ENCODE assay signal across 20 cellular contexts in genomic region chr19:5206751-5207075, GRCh38.
A peak's percentile ranks its signal among the peaks of the same experiment; 100 is the strongest.
DNase-seq lines count a peak whose midpoint lies in the region; ATAC-seq and TF ChIP-seq lines count a peak whose summit lies in the region.
"Had no signal": no experiment of that assay in that cellular context is flagged by ENCODE, and none has a peak within 500 bp of the region (broad histone marks: within the 10 kb centered on the region; RNA-seq: fewer than 3 reads in every experiment).

No MANE protein-coding gene starts in this region.

- H4K20me1 ChIP-seq in hepatocyte (ENCODE audit: insufficient read depth, poor library complexity, severe bottlenecking) (no peaks in the 10 kb centered on the region), osteoblast (ENCODE audit: insufficient read depth, low read length) (no peaks in the 10 kb centered on the region), SK-N-SH (ENCODE audit: insufficient read depth) (no peaks in the 10 kb centered on the region)

- no peak overlapping the region for H3K4me2 ChIP-seq in hepatocyte
- no peak overlapping the region for H3K4me2 ChIP-seq in osteoblast (ENCODE audit: insufficient read depth, low read length)
- H3K4me2 ChIP-seq in SK-N-SH: no peak overlapping the region

- H3K27me3 Mint-ChIP-seq in activated naive CD4-positive, alpha-beta T cell treated with anti-CD3 and anti-CD28 coated beads, Interleukin-2, amount 50 U/mL, for 24 hours: no peaks in the 10 kb centered on the region
- no peaks in the 10 kb centered on the region for H3K27me3 Mint-ChIP-seq in WTC11 (ENCODE audit: low read depth)
- H3K27me3 Mint-ChIP-seq in activated naive CD4-positive, alpha-beta T cell treated with anti-CD3 and anti-CD28 coated beads, Interleukin-2, amount 10 ng/mL, durations not matched to agents 7 days and 5 days: no peaks in the 10 kb centered on the region
- H3K27me3 Mint-ChIP-seq: CD4-positive, alpha-beta memory T cell had no signal

- POLR2A ChIA-PET in WTC11 (lab: Charles Lee): no interaction called here
- POLR2A ChIA-PET in SK-N-SH (lab: Yijun Ruan, JAX): no interaction called here

- H3K9me2 ChIP-seq in hepatocyte (replicated peaks; ENCODE audit: insufficient read depth) (no peaks in the 10 kb centered on the region), SK-N-SH (no peaks in the 10 kb centered on the region)

- TF ChIP-seq CTCF in WTC11 (IDR thresholded peaks at IDR 0.05): no peak
- TF ChIP-seq CTCF in hepatocyte (IDR thresholded peaks at IDR 0.05; ENCODE audit: poor library complexity): no peak
- no peak for TF ChIP-seq CTCF in osteoblast (IDR thresholded peaks at IDR 0.05; ENCODE audit: extremely low read depth, low read depth, low read length)
- no peak for TF ChIP-seq CTCF in SK-N-SH (IDR thresholded peaks at IDR 0.05)

- H2AFZ ChIP-seq in hepatocyte: no peak overlapping the region
- H2AFZ ChIP-seq in osteoblast (ENCODE audit: low read length): no peak overlapping the region
- no peak overlapping the region for H2AFZ ChIP-seq in SK-N-SH (ENCODE audit: low read depth)
- H2AFZ ChIP-seq: GM23248 had no signal

- no peak for TF ChIP-seq EP300 in SK-N-SH (IDR thresholded peaks at IDR 0.05; ENCODE audit: borderline replicate concordance in 1 of 2, low read depth in 1 of 2, low read length in 1 of 2)

- H3K9me3 Mint-ChIP-seq in activated naive CD4-positive, alpha-beta T cell treated with anti-CD3 and anti-CD28 coated beads, Interleukin-2, amount 50 U/mL, for 24 hours: peaks cover 3% of the 10 kb centered on the region
- peaks cover 3 to 14% of the 10 kb centered on the region in 2 donors for H3K9me3 Mint-ChIP-seq in activated naive CD4-positive, alpha-beta T cell treated with anti-CD3 and anti-CD28 coated beads, Interleukin-2, amount 50 U/mL, for 72 hours
- peaks cover 10% of the 10 kb centered on the region for H3K9me3 Mint-ChIP-seq in WTC11
- H3K9me3 Mint-ChIP-seq in activated naive CD4-positive, alpha-beta T cell treated with anti-CD3 and anti-CD28 coated beads, Interleukin-2, amount 10 ng/mL, durations not matched to agents 7 days and 5 days: peaks cover 13% of the 10 kb centered on the region

- peak overlapping the region; percentile 24 for H3K27ac Mint-ChIP-seq in activated naive CD4-positive, alpha-beta T cell treated with anti-CD3 and anti-CD28 coated beads, Interleukin-2, amount 50 U/mL, for 24 hours
- H3K27ac Mint-ChIP-seq in activated naive CD4-positive, alpha-beta T cell treated with anti-CD3 and anti-CD28 coated beads, Interleukin-2, amount 50 U/mL, for 72 hours: no peak overlapping the region
- no peak overlapping the region for H3K27ac Mint-ChIP-seq in WTC11
- H3K27ac Mint-ChIP-seq in activated naive CD4-positive, alpha-beta T cell treated with anti-CD3 and anti-CD28 coated beads, Interleukin-2, amount 10 ng/mL, durations not matched to agents 7 days and 5 days: no peak overlapping the region
- H3K27ac Mint-ChIP-seq: CD4-positive, alpha-beta memory T cell; H9; HFFc6 had no signal

- H3K27ac ChIP-seq in hepatocyte (no peak overlapping the region), osteoblast (ENCODE audit: low read depth, low read length) (no peak overlapping the region), SK-N-SH (ENCODE audit: low read depth in 2 of 2, low read length in 1 of 2) (no peak overlapping the region)
- H3K27ac ChIP-seq: GM23248 had no signal

- H3K4me3 ChIP-seq in hepatocyte (no peak overlapping the region), osteoblast (ENCODE audit: insufficient read depth, low read length) (no peak overlapping the region), SK-N-SH (ENCODE audit: low read depth in 2 of 2, low read length in 1 of 2) (no peak overlapping the region)
- H3K4me3 ChIP-seq: GM23248 had no signal

- no peaks in the 10 kb centered on the region for H3K36me3 ChIP-seq in hepatocyte (replicated peaks; ENCODE audit: insufficient read depth, low read depth)
- peaks cover 49% of the 10 kb centered on the region for H3K36me3 ChIP-seq in osteoblast (ENCODE audit: insufficient read depth, low read length)
- H3K36me3 ChIP-seq in SK-N-SH (replicated peaks in 1 of 2; ENCODE audit: control insufficient read depth in 1 of 2, insufficient read depth in 2 of 2, low read length in 1 of 2): peaks cover 31 to 36% of the 10 kb centered on the region in 2 experiments

- TF ChIP-seq RAD21 in SK-N-SH (IDR thresholded peaks at IDR 0.05; ENCODE audit: low read length): no peak

- peaks cover 4% of the 10 kb centered on the region for H3K9me3 ChIP-seq in hepatocyte (ENCODE audit: low read depth)
- H3K9me3 ChIP-seq in osteoblast (ENCODE audit: low read depth, low read length): peaks cover 8% of the 10 kb centered on the region
- no peaks in the 10 kb centered on the region for H3K9me3 ChIP-seq in SK-N-SH

- peaks cover 5% of the 10 kb centered on the region for H3K36me3 Mint-ChIP-seq in activated naive CD4-positive, alpha-beta T cell treated with anti-CD3 and anti-CD28 coated beads, Interleukin-2, amount 50 U/mL, for 24 hours
- peaks cover 0 to 10% of the 10 kb centered on the region in 2 donors for H3K36me3 Mint-ChIP-seq in activated naive CD4-positive, alpha-beta T cell treated with anti-CD3 and anti-CD28 coated beads, Interleukin-2, amount 50 U/mL, for 72 hours
- H3K36me3 Mint-ChIP-seq in WTC11: peaks cover 20% of the 10 kb centered on the region
- H3K36me3 Mint-ChIP-seq in activated naive CD4-positive, alpha-beta T cell treated with anti-CD3 and anti-CD28 coated beads, Interleukin-2, amount 10 ng/mL, durations not matched to agents 7 days and 5 days: no peaks in the 10 kb centered on the region

- H3K79me2 ChIP-seq in hepatocyte: no peaks in the 10 kb centered on the region
- H3K79me2 ChIP-seq in osteoblast (ENCODE audit: insufficient read depth, low read length): no peaks in the 10 kb centered on the region
- no peaks in the 10 kb centered on the region for H3K79me2 ChIP-seq in SK-N-SH (ENCODE audit: insufficient read depth)

- CTCF ChIA-PET in WTC11 (lab: Charles Lee): interaction anchor here (0.7 kb wide), 1 partner anchor 158 kb away, joined by 3 read pairs; no protein-coding TSS in a partner anchor
- CTCF ChIA-PET in SK-N-SH (lab: Yijun Ruan, JAX): no interaction called here
- CTCF ChIA-PET in activated naive CD4-positive, alpha-beta T cell treated with anti-CD3 and anti-CD28 coated beads, Interleukin-2, amount 10 ng/mL, durations not matched to agents 7 days and 5 days (lab: Charles Lee): no interaction called here

- H3K27me3 ChIP-seq in hepatocyte (no peaks in the 10 kb centered on the region), osteoblast (ENCODE audit: insufficient read depth, low read length) (no peaks in the 10 kb centered on the region), SK-N-SH (ENCODE audit: insufficient read depth) (no peaks in the 10 kb centered on the region)

- whole genome bisulfite sequencing in hepatocyte (ENCODE audit: low lambda C conversion rate, missing lambda C conversion rate): 96% methylated on average over 11 of the region's 11 CpGs
- 92% methylated on average over 10 of the region's 11 CpGs for WGBS in SK-N-SH (ENCODE audit: low lambda C conversion rate)

- H3F3A ChIP-seq in SK-N-SH (replicated peaks; ENCODE audit: insufficient read depth): no peaks in the 10 kb centered on the region

- ATAC-seq in activated naive CD4-positive, alpha-beta T cell treated with anti-CD3 and anti-CD28 coated beads, Interleukin-2, amount 50 U/mL, for 72 hours: no peak
- no peak for ATAC-seq in WTC11
- ATAC-seq in GM18858 (IDR thresholded peaks at IDR 0.05; ENCODE audit: unreplicated experiment): no peak
- ATAC-seq: HCT116 had no signal

- H3K4me1 Mint-ChIP-seq in activated naive CD4-positive, alpha-beta T cell treated with anti-CD3 and anti-CD28 coated beads, Interleukin-2, amount 50 U/mL, for 24 hours: peaks cover 7% of the 10 kb centered on the region
- H3K4me1 Mint-ChIP-seq in WTC11: no peaks in the 10 kb centered on the region
- H3K4me1 Mint-ChIP-seq in activated naive CD4-positive, alpha-beta T cell treated with anti-CD3 and anti-CD28 coated beads, Interleukin-2, amount 10 ng/mL, durations not matched to agents 7 days and 5 days: no peaks in the 10 kb centered on the region
- H3K4me1 Mint-ChIP-seq: H9 had no signal

- H3K4me1 ChIP-seq in hepatocyte (ENCODE audit: insufficient read depth) (no peaks in the 10 kb centered on the region), osteoblast (ENCODE audit: insufficient read depth, low read length) (no peaks in the 10 kb centered on the region), SK-N-SH (ENCODE audit: control insufficient read depth in 1 of 2, insufficient read depth in 2 of 2, low read depth in 1 of 2, low read length in 1 of 2) (no peaks in the 10 kb centered on the region)

- no peak overlapping the region for H3K4me3 Mint-ChIP-seq in activated naive CD4-positive, alpha-beta T cell treated with anti-CD3 and anti-CD28 coated beads, Interleukin-2, amount 50 U/mL, for 24 hours
- H3K4me3 Mint-ChIP-seq in WTC11: no peak overlapping the region
- no peak overlapping the region for H3K4me3 Mint-ChIP-seq in activated naive CD4-positive, alpha-beta T cell treated with anti-CD3 and anti-CD28 coated beads, Interleukin-2, amount 10 ng/mL, durations not matched to agents 7 days and 5 days
- H3K4me3 Mint-ChIP-seq: H9, HFFc6 had no signal

- no peak overlapping the region for H3K9ac ChIP-seq in SK-N-SH
- H3K9ac ChIP-seq: GM23248 had no signal

- no peak for DNase-seq in activated naive CD4-positive, alpha-beta T cell treated with anti-CD3 and anti-CD28 coated beads, Interleukin-2, amount 50 U/mL, for 72 hours (ENCODE audit: low spot score in 2 of 2)
- DNase-seq in WTC11 (ENCODE audit: low spot score) (no peak), hepatocyte (ENCODE audit: low spot score) (peak; percentile 2), osteoblast (ENCODE audit: insufficient read length, low spot score, missing footprints) (peak; percentile 84), SK-N-SH (no peak)
- no peak for DNase-seq in activated naive CD4-positive, alpha-beta T cell treated with anti-CD3 and anti-CD28 coated beads, Interleukin-2, amount 10 ng/mL, durations not matched to agents 7 days and 5 days
- DNase-seq: 8988T; C1 segment of cervical spinal cord; Calu3; CD4-positive, alpha-beta memory T cell; COR-L47; DMS53; DMS79 treated with DMSO at 0.1 percent for 48 hours; GF-D8; GM23248; H9; HFFc6 had no signal

TF ChIP-seq in WTC11, 78 proteins besides CTCF, POLR2A, EP300 and RAD21 (continues in another document):
- 0 out of 2 replicates have a peak, but pooled peaks have one; percentile 22 for TF ChIP-seq GTF2I (CRISPR knock-in tag; conservative IDR thresholded peaks at IDR 0.05)

TF ChIP-seq in SK-N-SH, 30 proteins besides CTCF, POLR2A, EP300 and RAD21 (continues in another document):
- TF ChIP-seq POLR2AphosphoS5 (IDR thresholded peaks at IDR 0.05; ENCODE audit: low read depth, low read length) (no peak), FOSL2 (IDR thresholded peaks at IDR 0.05; ENCODE audit: borderline replicate concordance, low read depth) (no peak), MAX (IDR thresholded peaks at IDR 0.05; ENCODE audit: low read depth) (no peak)

Comparison
In these comparisons a context has a peak if more than half of its experiments do, and no peak if none do; other contexts are left out.
1. DNase-seq: peak in hepatocyte (single experiment) and osteoblast (single experiment); none in activated naive CD4-positive, alpha-beta T cell treated with anti-CD3 and anti-CD28 coated beads, Interleukin-2, amount 50 U/mL, for 72 hours (0 of 2), WTC11 (single experiment), SK-N-SH (single experiment) and activated naive CD4-positive, alpha-beta T cell treated with anti-CD3 and anti-CD28 coated beads, Interleukin-2, amount 10 ng/mL, durations not matched to agents 7 days and 5 days (single experiment).